Comparison of ENCODE assay signal across 2 cellular contexts in the genomic region with DNA sequence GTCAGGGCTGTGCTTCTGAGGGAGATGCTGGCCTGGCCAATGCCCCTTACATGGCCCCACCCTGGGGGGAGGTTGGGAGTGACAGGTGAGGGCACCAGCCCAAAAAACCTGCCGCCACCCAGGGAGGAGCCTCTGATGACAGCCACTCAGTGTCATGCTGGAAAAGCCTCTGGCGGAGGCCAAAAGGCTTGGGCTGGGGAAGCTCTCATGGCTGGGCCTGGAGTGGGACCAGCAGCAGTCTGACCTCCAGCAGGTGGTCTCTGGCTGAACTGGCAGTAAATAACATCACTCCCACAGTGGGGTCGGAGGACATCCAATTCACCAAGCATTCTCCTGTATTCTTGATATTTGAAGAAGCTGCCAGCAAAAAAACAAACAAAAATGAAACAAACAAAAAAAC.
A peak's percentile ranks its signal among the peaks of the same experiment; 100 is the strongest.
TF ChIP-seq lines count a peak whose summit lies in the region.

No MANE protein-coding gene starts in this region.

TF ChIP-seq in HEK293, 187 proteins besides CTCF, POLR2A, EP300 and RAD21:
- TF ChIP-seq KLF1 (tag by site-specific recombination; IDR thresholded peaks at IDR 0.05) (peak; percentile 26; the same call in 1 of the 2 replicates), ZNF221 (tag by site-specific recombination; IDR thresholded peaks at IDR 0.05; ENCODE audit: borderline replicate concordance) (no peak), ZNF169 (tag by site-specific recombination; IDR thresholded peaks at IDR 0.05) (no peak), SCRT2 (tag by site-specific recombination; IDR thresholded peaks at IDR 0.05) (no peak), ZNF623 (tag by site-specific recombination; IDR thresholded peaks at IDR 0.05) (no peak)
- TF ChIP-seq, protein P1, sequence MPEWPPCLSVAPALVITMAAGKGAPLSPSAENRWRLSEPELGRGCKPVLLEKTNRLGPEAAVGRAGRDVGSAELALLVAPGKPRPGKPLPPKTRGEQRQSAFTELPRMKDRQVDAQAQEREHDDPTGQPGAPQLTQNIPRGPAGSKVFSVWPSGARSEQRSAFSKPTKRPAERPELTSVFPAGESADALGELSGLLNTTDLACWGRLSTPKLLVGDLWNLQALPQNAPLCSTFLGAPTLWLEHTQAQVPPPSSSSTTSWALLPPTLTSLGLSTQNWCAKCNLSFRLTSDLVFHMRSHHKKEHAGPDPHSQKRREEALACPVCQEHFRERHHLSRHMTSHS (tag by site-specific recombination; IDR thresholded peaks at IDR 0.05): no peak

TF ChIP-seq in H1, 55 proteins besides CTCF, POLR2A, EP300 and RAD21 (continued from another document):
- TF ChIP-seq RBBP5 (IDR thresholded peaks at IDR 0.05; ENCODE audit: borderline replicate concordance, low read depth, low read length): no peak
- no peak for TF ChIP-seq SIRT6 (IDR thresholded peaks at IDR 0.05; ENCODE audit: low read length)
- TF ChIP-seq MAFK (IDR thresholded peaks at IDR 0.05; ENCODE audit: low read depth, low read length): no peak
- TF ChIP-seq, protein P2, sequence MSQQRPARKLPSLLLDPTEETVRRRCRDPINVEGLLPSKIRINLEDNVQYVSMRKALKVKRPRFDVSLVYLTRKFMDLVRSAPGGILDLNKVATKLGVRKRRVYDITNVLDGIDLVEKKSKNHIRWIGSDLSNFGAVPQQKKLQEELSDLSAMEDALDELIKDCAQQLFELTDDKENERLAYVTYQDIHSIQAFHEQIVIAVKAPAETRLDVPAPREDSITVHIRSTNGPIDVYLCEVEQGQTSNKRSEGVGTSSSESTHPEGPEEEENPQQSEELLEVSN (IDR thresholded peaks at IDR 0.05): no peak
- TF ChIP-seq GTF2F1 (IDR thresholded peaks at IDR 0.05; ENCODE audit: borderline replicate concordance, low read depth, low read length): no peak
- no peak for TF ChIP-seq NANOG (IDR thresholded peaks at IDR 0.05; ENCODE audit: insufficient read depth, low read depth, low read length, poor library complexity, severe bottlenecking)
- TF ChIP-seq BACH1 (IDR thresholded peaks at IDR 0.05; ENCODE audit: low read length): no peak
- no peak for TF ChIP-seq KDM5A (IDR thresholded peaks at IDR 0.05; ENCODE audit: low read length)
- no peak for TF ChIP-seq POU5F1 (IDR thresholded peaks at IDR 0.05; ENCODE audit: low read depth, low read length)
- no peak for TF ChIP-seq CREB1 (IDR thresholded peaks at IDR 0.05)
